Comparison of ENCODE assay signal across 12 cellular contexts in the genomic region with DNA sequence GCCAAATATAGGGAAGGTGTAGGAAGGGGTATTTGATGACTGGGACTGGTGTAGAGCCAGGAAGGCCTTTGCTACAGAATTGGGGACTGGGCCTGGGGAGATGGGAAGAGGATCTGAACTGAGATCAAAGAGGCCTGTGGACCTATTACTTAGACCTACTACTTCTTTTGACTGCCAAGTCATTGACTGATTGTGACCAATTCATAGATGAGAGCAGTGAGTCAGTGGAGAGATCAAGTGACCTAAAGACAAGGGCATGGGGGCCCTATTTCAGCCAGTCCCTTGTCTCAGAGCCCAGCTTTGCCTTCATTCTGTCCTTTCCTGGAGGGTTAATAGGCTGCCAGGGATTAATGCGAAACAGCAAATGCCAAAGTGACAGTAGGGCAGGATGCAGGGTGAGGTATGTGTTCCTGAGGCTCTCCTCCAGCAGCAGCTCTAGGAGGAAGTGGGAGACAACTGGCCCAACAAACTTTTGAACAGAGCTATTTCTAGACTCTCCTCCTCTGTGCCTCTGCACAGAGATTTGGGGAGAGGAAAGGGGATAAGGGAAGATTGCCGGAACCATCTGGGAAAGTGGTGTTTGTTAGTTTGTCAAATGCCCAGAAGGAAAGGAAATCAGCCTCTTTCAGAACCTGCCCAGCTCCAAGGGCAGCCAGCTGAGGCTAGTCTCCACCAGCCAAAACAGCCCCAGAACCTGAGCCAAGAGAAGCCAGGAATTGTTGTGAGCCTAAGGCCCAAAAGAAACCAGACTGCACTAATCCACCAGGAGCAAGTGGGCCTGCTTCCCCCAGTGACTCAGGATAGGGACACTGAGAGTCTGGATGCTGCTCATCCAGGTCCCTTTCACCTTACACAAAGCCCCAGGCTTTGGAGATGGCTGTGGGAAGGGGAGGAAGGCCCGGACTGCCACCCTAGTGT. TPM values are rescaled to one million over a fixed set of nuclear protein-coding genes. Genes with fewer than 3 reads are reported as not detected.
DNase-seq lines count a peak whose midpoint lies in the region; ATAC-seq and TF ChIP-seq lines count a peak whose summit lies in the region.
"Had no signal": no experiment of that assay in that cellular context is flagged by ENCODE, and none has a peak within 500 bp of the region (broad histone marks: within the 10 kb centered on the region; RNA-seq: fewer than 3 reads in every experiment).

No MANE protein-coding gene starts in this region.

- peaks cover 16% of the 10 kb centered on the region for H3K4me1 Mint-ChIP-seq in activated CD4-positive, alpha-beta memory T cell treated with anti-CD3 and anti-CD28 coated beads, Interleukin-2, amount 10 ng/mL, durations not matched to agents 7 days and 5 days

- no peaks in the 10 kb centered on the region for H3K36me3 Mint-ChIP-seq in activated CD4-positive, alpha-beta memory T cell treated with anti-CD3 and anti-CD28 coated beads, Interleukin-2, amount 10 ng/mL, durations not matched to agents 7 days and 5 days (ENCODE audit: low read depth)

- H3K27ac Mint-ChIP-seq in activated CD4-positive, alpha-beta memory T cell treated with anti-CD3 and anti-CD28 coated beads, Interleukin-2, amount 10 ng/mL, durations not matched to agents 7 days and 5 days = no peak overlapping the region

- H3K9me3 Mint-ChIP-seq in activated CD4-positive, alpha-beta memory T cell treated with anti-CD3 and anti-CD28 coated beads, Interleukin-2, amount 10 ng/mL, durations not matched to agents 7 days and 5 days = no peaks in the 10 kb centered on the region

- no peaks in the 10 kb centered on the region for H3K36me3 ChIP-seq in SK-N-SH (replicated peaks in 1 of 2; ENCODE audit: control insufficient read depth in 1 of 2, insufficient read depth in 2 of 2, low read length in 1 of 2)
- H3K36me3 ChIP-seq in sigmoid colon = no peaks in the 10 kb centered on the region
- H3K36me3 ChIP-seq in HAP-1 (replicated peaks) = no peaks in the 10 kb centered on the region

- no peak for ATAC-seq in HG02973 (IDR thresholded peaks at IDR 0.05; ENCODE audit: unreplicated experiment)
- no peak for ATAC-seq in GM18520 (IDR thresholded peaks at IDR 0.05; ENCODE audit: unreplicated experiment)
- ATAC-seq: mucosa of descending colon had no signal

- TF ChIP-seq RAD21 in SK-N-SH (IDR thresholded peaks at IDR 0.05; ENCODE audit: low read length) = no peak

- 0 out of 2 replicates have a peak overlapping the region, but pooled peaks have one; percentile 13 for H3K4me2 ChIP-seq in SK-N-SH

- no peaks in the 10 kb centered on the region for H3K27me3 ChIP-seq in SK-N-SH (ENCODE audit: insufficient read depth)
- no peaks in the 10 kb centered on the region for H3K27me3 ChIP-seq in sigmoid colon
- no peaks in the 10 kb centered on the region for H3K27me3 ChIP-seq in HAP-1 (ENCODE audit: low read depth)

- peaks cover 21 to 22% of the 10 kb centered on the region in 2 experiments; a peak in 3 of 4 replicates for H3K4me1 ChIP-seq in SK-N-SH (ENCODE audit: control insufficient read depth in 1 of 2, insufficient read depth in 2 of 2, low read depth in 1 of 2, low read length in 1 of 2)
- H3K4me1 ChIP-seq in sigmoid colon = peaks cover 0 to 30% (median 25%) of the 10 kb centered on the region in 4 donors
- no peaks in the 10 kb centered on the region for H3K4me1 ChIP-seq in HAP-1

- TF ChIP-seq CTCF in SK-N-SH (IDR thresholded peaks at IDR 0.05) (no peak), fibroblast of the aortic adventitia (IDR thresholded peaks at IDR 0.05; ENCODE audit: insufficient read depth, low read length) (no peak), sigmoid colon (IDR thresholded peaks at IDR 0.05) (no peak)

- H3K9me3 ChIP-seq in SK-N-SH = no peaks in the 10 kb centered on the region
- no peaks in the 10 kb centered on the region for H3K9me3 ChIP-seq in sigmoid colon
- no peaks in the 10 kb centered on the region for H3K9me3 ChIP-seq in HAP-1
- H3K9me3 ChIP-seq: mucosa of descending colon had no signal

- H4K20me1 ChIP-seq in SK-N-SH (ENCODE audit: insufficient read depth) = no peaks in the 10 kb centered on the region

- no peaks in the 10 kb centered on the region for H3K9me2 ChIP-seq in SK-N-SH

- H3K27me3 Mint-ChIP-seq in activated CD4-positive, alpha-beta memory T cell treated with anti-CD3 and anti-CD28 coated beads, Interleukin-2, amount 10 ng/mL, durations not matched to agents 7 days and 5 days = peaks cover 3% of the 10 kb centered on the region

- intact Hi-C loops in sigmoid colon (cut with DNase I) = no loop called here

- DNase-seq in EH (ENCODE audit: low read depth) (peak; percentile 64), SK-N-SH (no peak), fibroblast of the aortic adventitia (ENCODE audit: low read depth) (peak; percentile 61), sigmoid colon (peak; percentile 40), HAP-1 (ENCODE audit: low spot score in 2 of 2) (no peak)
- DNase-seq in activated CD4-positive, alpha-beta memory T cell treated with anti-CD3 and anti-CD28 coated beads, Interleukin-2, amount 10 ng/mL, durations not matched to agents 7 days and 5 days = no peak
- DNase-seq: OCI-M1 had no signal

- no peaks in the 10 kb centered on the region for H3K79me2 ChIP-seq in SK-N-SH (ENCODE audit: insufficient read depth)

- TF ChIP-seq EP300 in SK-N-SH (IDR thresholded peaks at IDR 0.05; ENCODE audit: borderline replicate concordance in 1 of 2, low read depth in 1 of 2, low read length in 1 of 2) (no peak), sigmoid colon (IDR thresholded peaks at IDR 0.05) (no peak)

- peak overlapping the region; percentile 50; the same call in 1 of the 2 replicates for H2AFZ ChIP-seq in SK-N-SH (ENCODE audit: low read depth)

- 76% methylated on average over 3 of the region's 3 CpGs for WGBS in SK-N-SH (ENCODE audit: low lambda C conversion rate)
- WGBS in sigmoid colon, 2 donors = 81 to 95% methylated on average over 3 of the region's 3 CpGs

- no peaks in the 10 kb centered on the region for H3F3A ChIP-seq in SK-N-SH (replicated peaks; ENCODE audit: insufficient read depth)

- no peak overlapping the region for H3K9ac ChIP-seq in SK-N-SH

- CTCF ChIA-PET in SK-N-SH (lab: Yijun Ruan, JAX) = interaction anchor here (0.7 to 11.8 kb wide), 7 partner anchors 8 to 59 kb away, joined by 3 to 62 read pairs (median 9); no protein-coding TSS in a partner anchor
- CTCF ChIA-PET in activated CD4-positive, alpha-beta memory T cell treated with anti-CD3 and anti-CD28 coated beads, Interleukin-2, amount 10 ng/mL, durations not matched to agents 7 days and 5 days (lab: Charles Lee) = interaction anchor here (1.6 kb wide), 1 partner anchor 8 kb away, joined by 5 read pairs; a partner anchor contains a TSS

- TF ChIP-seq POLR2A in sigmoid colon (IDR thresholded peaks at IDR 0.05) = no peak

- in situ Hi-C loops in HAP-1 (cut with MboI; ENCODE audit: low sequenced_read_pairs) = no loop called here

- H3K4me3 ChIP-seq in SK-N-SH (ENCODE audit: low read depth in 2 of 2, low read length in 1 of 2) (no peak overlapping the region), fibroblast of the aortic adventitia (ENCODE audit: low read depth, low read length) (no peak overlapping the region), sigmoid colon (no peak overlapping the region), HAP-1 (no peak overlapping the region)
- H3K4me3 ChIP-seq: mucosa of descending colon had no signal

- H3K27ac ChIP-seq in SK-N-SH (ENCODE audit: low read depth in 2 of 2, low read length in 1 of 2) = peak overlapping the region; percentile 55 to 71
- H3K27ac ChIP-seq in sigmoid colon = peak overlapping the region; percentile 36 to 70 (median 67)

- POLR2A ChIA-PET in SK-N-SH (lab: Yijun Ruan, JAX) = no interaction called here
- POLR2A ChIA-PET in activated CD4-positive, alpha-beta memory T cell treated with anti-CD3 and anti-CD28 coated beads, Interleukin-2, amount 10 ng/mL, durations not matched to agents 7 days and 5 days (lab: Charles Lee) = interaction anchor here (1.1 to 2.1 kb wide), 4 partner anchors 8 to 18 kb away, joined by 4 to 10 read pairs (median 6); a partner anchor contains a TSS

- no peak overlapping the region for H3K4me3 Mint-ChIP-seq in activated CD4-positive, alpha-beta memory T cell treated with anti-CD3 and anti-CD28 coated beads, Interleukin-2, amount 10 ng/mL, durations not matched to agents 7 days and 5 days

RNA-seq across cellular contexts. Expression of a gene that starts 4.9 kb away (rescaled TPM):
- polyA plus RNA-seq in SK-N-SH (2012; rRNA removed) (11.8 and 13.1 TPM in 2 replicates), sigmoid colon (1 to 10 TPM; 1.4 to 3.9 (median 3.6) TPM)
- polyA plus RNA-seq in SK-N-SH (2012; cell fraction: cytosol; rRNA removed) = 7.1 and 10.2 TPM in 2 replicates
- polyA plus RNA-seq in SK-N-SH (2012; cell fraction: nucleus; rRNA removed) = 5.7 and 6.0 TPM in 2 replicates
- total RNA-seq in fibroblast of the aortic adventitia (ENCODE audit: low replicate concordance) (4.3 TPM in 1 of 2 replicates, not detected in the other), sigmoid colon (1 to 10 TPM; 1.1 to 4.3 (median 2.2) TPM)
- total RNA-seq in activated CD4-positive, alpha-beta memory T cell treated with anti-CD3 and anti-CD28 coated beads, Interleukin-2, amount 10 ng/mL, durations not matched to agents 7 days and 5 days = not detected
- total RNA-seq: temporal lobe had no signal

RNA-seq across cellular contexts. Expression of a gene that starts 8.3 kb away (rescaled TPM):
- polyA plus RNA-seq in SK-N-SH (2012; rRNA removed) (24.6 and 25.4 TPM in 2 replicates), sigmoid colon (100 to 1,000 TPM; 304 to 499 (median 336) TPM)
- 19.7 and 25.3 TPM in 2 replicates for polyA plus RNA-seq in SK-N-SH (2012; cell fraction: cytosol; rRNA removed)
- polyA plus RNA-seq in SK-N-SH (2012; cell fraction: nucleus; rRNA removed) = 8.0 and 9.0 TPM in 2 replicates
- total RNA-seq in fibroblast of the aortic adventitia (ENCODE audit: low replicate concordance) (203 and 585 TPM in 2 replicates), sigmoid colon (100 to 1,000 TPM; 189 to 486 (median 288) TPM)
- 1,000 to 10,000 TPM; 1,297 to 1,322 TPM for total RNA-seq in activated CD4-positive, alpha-beta memory T cell treated with anti-CD3 and anti-CD28 coated beads, Interleukin-2, amount 10 ng/mL, durations not matched to agents 7 days and 5 days

RNA-seq across cellular contexts. Expression of a gene that starts 11.7 kb away (rescaled TPM):
- polyA plus RNA-seq in SK-N-SH (2012; rRNA removed) = 27.3 and 31.4 TPM in 2 replicates
- 27.2 and 29.0 TPM in 2 replicates for polyA plus RNA-seq in SK-N-SH (2012; cell fraction: cytosol; rRNA removed)
- 13.3 and 23.8 TPM in 2 replicates for polyA plus RNA-seq in SK-N-SH (2012; cell fraction: nucleus; rRNA removed)
- total RNA-seq in fibroblast of the aortic adventitia (ENCODE audit: low replicate concordance) = 3.3 TPM in 1 of 2 replicates, not detected in the other
- total RNA-seq in sigmoid colon = 1 to 10 TPM in 1 of 4 donors, under 1 TPM in 1, not detected in 2; 0.68 to 1.8 TPM
- polyA plus RNA-seq in sigmoid colon = 10 to 100 TPM in 1 of 3 donors, 1 to 10 TPM in 2; 1.8 to 16.2 (median 2.3) TPM
- total RNA-seq in activated CD4-positive, alpha-beta memory T cell treated with anti-CD3 and anti-CD28 coated beads, Interleukin-2, amount 10 ng/mL, durations not matched to agents 7 days and 5 days = 1 to 10 TPM in 1 of 2 experiments, under 1 TPM in 1; 0.85 to 1.2 TPM
- total RNA-seq: temporal lobe had no signal

RNA-seq across cellular contexts. Expression of a gene that starts 13.2 kb away (rescaled TPM):
- polyA plus RNA-seq in SK-N-SH (2012; rRNA removed) (0.15 TPM in 1 of 2 replicates, not detected in the other), sigmoid colon (not detected)
- polyA plus RNA-seq in SK-N-SH (2012; cell fraction: cytosol; rRNA removed) = 0.12 TPM in 1 of 2 replicates, not detected in the other
- not detected in 2 replicates for polyA plus RNA-seq in SK-N-SH (2012; cell fraction: nucleus; rRNA removed)
- total RNA-seq in fibroblast of the aortic adventitia (ENCODE audit: low replicate concordance) (0.99 TPM in 1 of 2 replicates, not detected in the other), sigmoid colon (not detected)
- 1 to 10 TPM; 2.2 to 4.7 TPM for total RNA-seq in activated CD4-positive, alpha-beta memory T cell treated with anti-CD3 and anti-CD28 coated beads, Interleukin-2, amount 10 ng/mL, durations not matched to agents 7 days and 5 days
- total RNA-seq: fibroblast of villous mesenchyme, mucosa of descending colon, temporal lobe had no signal

RNA-seq across cellular contexts. Expression of a gene that starts 18.2 kb away (rescaled TPM):
- 844 and 895 TPM in 2 replicates for polyA plus RNA-seq in SK-N-SH (2012; rRNA removed)
- polyA plus RNA-seq in SK-N-SH (2012; cell fraction: cytosol; rRNA removed) = 725 and 778 TPM in 2 replicates
- 349 and 492 TPM in 2 replicates for polyA plus RNA-seq in SK-N-SH (2012; cell fraction: nucleus; rRNA removed)
- total RNA-seq in fibroblast of the aortic adventitia (ENCODE audit: low replicate concordance) = 681 and 1,303 TPM in 2 replicates
- 1,000 to 10,000 TPM in 1 of 4 donors, 100 to 1,000 TPM in 3; 445 to 1,159 (median 590) TPM for total RNA-seq in sigmoid colon
- polyA plus RNA-seq in sigmoid colon = 1,000 to 10,000 TPM; 4,079 to 7,223 (median 4,178) TPM
- total RNA-seq in activated CD4-positive, alpha-beta memory T cell treated with anti-CD3 and anti-CD28 coated beads, Interleukin-2, amount 10 ng/mL, durations not matched to agents 7 days and 5 days = 100 to 1,000 TPM; 781 to 799 TPM

Comparison
In these comparisons a context has a peak if more than half of its experiments do, and no peak if none do; other contexts are left out.
1. DNase-seq: peak in EH (single experiment), fibroblast of the aortic adventitia (single experiment) and sigmoid colon (single experiment); none in SK-N-SH (single experiment), activated CD4-positive, alpha-beta memory T cell treated with anti-CD3 and anti-CD28 coated beads, Interleukin-2, amount 10 ng/mL, durations not matched to agents 7 days and 5 days (single experiment) and HAP-1 (0 of 2).